8 cellular contexts compared by ENCODE assay signal in the genomic region with DNA sequence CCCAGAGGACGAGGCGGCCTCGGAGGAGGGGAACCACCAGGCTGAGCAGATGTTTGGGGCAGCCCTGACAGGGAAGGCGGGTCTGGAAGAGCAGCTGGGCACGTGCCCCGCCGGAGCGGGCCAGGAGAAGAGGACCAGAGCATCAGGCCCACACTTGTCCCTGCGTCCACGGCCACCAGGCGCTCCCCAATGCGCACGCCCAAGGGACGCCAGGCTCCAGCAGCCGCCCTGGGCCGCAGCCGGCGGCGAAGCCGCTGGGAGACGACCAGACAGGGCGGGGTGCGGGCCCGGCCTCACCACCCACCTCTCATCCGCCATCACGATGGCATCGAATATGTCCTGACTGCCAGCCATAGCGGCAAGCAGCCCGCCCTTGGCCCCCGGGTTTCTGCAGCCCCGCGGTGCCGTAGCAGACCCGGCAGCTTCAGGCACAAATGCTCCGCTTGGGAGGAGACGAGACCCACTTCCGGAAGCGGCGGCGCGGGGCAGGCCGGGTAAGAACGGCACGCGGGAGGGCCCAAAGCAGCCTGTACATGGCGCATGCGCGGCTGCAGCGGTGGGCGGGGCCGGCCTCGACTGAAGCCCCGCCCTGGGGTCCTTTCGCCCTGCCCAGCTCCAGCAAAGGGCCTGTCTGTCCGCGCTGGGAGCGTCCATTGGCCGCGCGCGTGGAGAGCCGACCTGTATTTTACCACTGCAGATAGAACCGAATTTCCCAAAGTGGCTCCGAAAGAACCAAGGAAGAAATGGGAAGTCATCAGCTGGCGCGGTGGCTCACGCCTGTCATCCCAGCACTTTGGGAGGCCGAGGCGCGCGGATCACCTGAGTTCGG. TPM values are rescaled to one million over a fixed set of nuclear protein-coding genes. Genes with fewer than 3 reads are reported as not detected.
DNase-seq lines count a peak whose midpoint lies in the region; ATAC-seq and TF ChIP-seq lines count a peak whose summit lies in the region.

A gene with protein sequence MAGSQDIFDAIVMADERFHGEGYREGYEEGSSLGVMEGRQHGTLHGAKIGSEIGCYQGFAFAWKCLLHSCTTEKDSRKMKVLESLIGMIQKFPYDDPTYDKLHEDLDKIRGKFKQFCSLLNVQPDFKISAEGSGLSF (minus strand): TSS at position 468 of the 829 bp plus-strand sequence. CDS start 114 bp downstream, at position 354.

- H3K27me3 ChIP-seq in IMR-90 (ENCODE audit: control insufficient read depth, insufficient read depth, low read length) (no peaks in the 10 kb centered on the region), mononuclear cell (ENCODE audit: insufficient read depth, low read length) (peaks cover 8% of the 10 kb centered on the region)

- peak within 1 kb of the TSS; percentile 73 for H3K56ac ChIP-seq in IMR-90 (ENCODE audit: extremely low read depth, insufficient read depth, low read length)

- peaks cover 8 to 36% of the 10 kb centered on the region in 2 experiments; a peak in 3 of 4 replicates for H3K79me1 ChIP-seq in IMR-90 (ENCODE audit: low read depth in 1 of 2, low read length in 2 of 2)

- peak within 1 kb of the TSS; percentile 98 for H3K23ac ChIP-seq in IMR-90 (ENCODE audit: low read depth, low read length)

- H2BK120ac ChIP-seq in IMR-90 (ENCODE audit: low read depth, low read length), result peak within 1 kb of the TSS; percentile 1; the same call in 1 of the 2 replicates

- TF ChIP-seq CTCF in IMR-90 (conservative IDR thresholded peaks at IDR 0.05; ENCODE audit: low read depth, low read length) (no peak; the same call in 1 of the 2 replicates), epithelial cell of esophagus (IDR thresholded peaks at IDR 0.05; ENCODE audit: insufficient read depth, low read depth, low read length, missing control alignments) (peak; percentile 7)

- dilution Hi-C loops in IMR-90 (cut with HindIII; ENCODE audit: low sequenced_read_pairs, unreplicated experiment), result no loop called here

- peaks cover 9% of the 10 kb centered on the region for H3K36me3 ChIP-seq in IMR-90 (ENCODE audit: control insufficient read depth, insufficient read depth, low read length)

- ATAC-seq in GM21515 (IDR thresholded peaks at IDR 0.05; ENCODE audit: unreplicated experiment), result peak; percentile 85
- ATAC-seq in IMR-90 (ENCODE audit: low read depth), result peak; percentile 95

- peak within 1 kb of the TSS; percentile 99 for H3K14ac ChIP-seq in IMR-90 (replicated peaks; ENCODE audit: low read depth, low read length)

- no peaks in the 10 kb centered on the region; the same call in 1 of the 2 replicates for H3K9me1 ChIP-seq in IMR-90 (ENCODE audit: insufficient read depth, low read length)

- POLR2A ChIA-PET in IMR-90 (lab: Charles Lee; ENCODE audit: unreplicated experiment), result interaction anchor here (0.5 kb wide), 1 partner anchor 14 kb away, joined by 5 read pairs; no protein-coding TSS in a partner anchor

- H2BK20ac ChIP-seq in IMR-90 (ENCODE audit: low read depth, low read length), result no peak within 1 kb of the TSS

- peak within 1 kb of the TSS; percentile 99 for H3K4me2 ChIP-seq in IMR-90 (ENCODE audit: low read depth, low read length)

- peak within 1 kb of the TSS; percentile 94 for H2AFZ ChIP-seq in IMR-90 (replicated peaks; ENCODE audit: low read length, poor library complexity)

- H4K8ac ChIP-seq in IMR-90 (ENCODE audit: low read depth in 2 of 2, low read length in 2 of 2), result peak within 1 kb of the TSS; percentile 87 to 96

- no peak within 1 kb of the TSS for H2BK15ac ChIP-seq in IMR-90 (ENCODE audit: low read depth, low read length)

- intact Hi-C loops in IMR-90 (cut with micrococcal nuclease), result no loop called here

- peak within 1 kb of the TSS; percentile 96 for H2AK9ac ChIP-seq in IMR-90 (replicated peaks; ENCODE audit: low read depth, low read length, poor library complexity)

- in situ Hi-C loops in IMR-90 (cut with MboI; ENCODE audit: low sequenced_read_pairs), result loop anchor here (5.0 to 25.0 kb wide), 3 partner anchors 568 to 1063 kb away; no protein-coding TSS in a partner anchor

- DNase-seq in D341Med (ENCODE audit: low spot score), result peak; percentile 98
- DNase-seq in IMR-90, result peak; percentile 94
- DNase-seq in OCI-M2 (lab: John Stamatoyannopoulos, UW; ENCODE audit: unreplicated experiment), result peak; percentile 81
- DNase-seq in activated T-cell treated with anti-CD3 and anti-CD28 coated beads for 4 hours, result peak; percentile 93
- peak; percentile 97 for DNase-seq in epithelial cell of esophagus (ENCODE audit: low read depth)
- DNase-seq in stimulated activated CD8-positive, alpha-beta memory T cell treated with anti-CD3 and anti-CD28 coated beads, Interleukin-2, amount 100 ng/mL, for 48 hours (ENCODE audit: low read depth in 2 of 2), result peak; percentile 92

- H2AK5ac ChIP-seq in IMR-90 (ENCODE audit: low read depth, low read length), result peak within 1 kb of the TSS; percentile 91

- TF ChIP-seq POLR2A in IMR-90 (IDR thresholded peaks at IDR 0.05; ENCODE audit: low read depth, low read length), result peak; percentile 94

- H4K5ac ChIP-seq in IMR-90 (ENCODE audit: low read depth, low read length), result peak within 1 kb of the TSS; percentile 69

- H3K18ac ChIP-seq in IMR-90 (ENCODE audit: low read depth, low read length), result no peak within 1 kb of the TSS

- H3K9me3 ChIP-seq in IMR-90 (ENCODE audit: control insufficient read depth, insufficient read depth, low read length) (no peaks in the 10 kb centered on the region), mononuclear cell (ENCODE audit: low read depth, low read length) (no peaks in the 10 kb centered on the region)

- H3K27ac ChIP-seq in IMR-90 (ENCODE audit: insufficient read depth, low read length), result peak within 1 kb of the TSS; percentile 91

- H3K9ac ChIP-seq in IMR-90 (ENCODE audit: low read depth, low read length), result peak within 1 kb of the TSS; percentile 95

- WGBS in IMR-90 (ENCODE audit: extremely low coverage in 2 of 2, insufficient read length in 1 of 2), 2 experiments, result 5% methylated on average over 51 of the region's 72 CpGs; no CpG with 5 or more reads in 1 of the 2 experiments

- H3K4ac ChIP-seq in IMR-90 (ENCODE audit: low read depth, low read length), result peak within 1 kb of the TSS; percentile 95

- CTCF ChIA-PET in IMR-90 (lab: Yijun Ruan, JAX), result interaction anchor here (0.9 kb wide), 1 partner anchor 573 kb away, joined by 5 read pairs; no protein-coding TSS in a partner anchor

- peak within 1 kb of the TSS; percentile 89 for H4K91ac ChIP-seq in IMR-90 (ENCODE audit: insufficient read depth, low read depth, low read length)

- H3K4me3 ChIP-seq in IMR-90 (ENCODE audit: insufficient read depth, low read depth, low read length) (peak within 1 kb of the TSS; percentile 90), epithelial cell of esophagus (ENCODE audit: low read length) (peak within 1 kb of the TSS; percentile 66), mononuclear cell (ENCODE audit: low read length) (peak within 1 kb of the TSS; percentile 95)

- H3K4me1 ChIP-seq in IMR-90 (ENCODE audit: control insufficient read depth, insufficient read depth, low read length), result peaks cover 5% of the 10 kb centered on the region
- peaks cover 25% of the 10 kb centered on the region for H3K4me1 ChIP-seq in mononuclear cell (ENCODE audit: insufficient read depth, low read length)

- BruUV-seq in IMR-90 (replicated peaks; lab: Mats Ljungman, UMichigan), result TSS peak; percentile 40

- peaks cover 20% of the 10 kb centered on the region for H4K20me1 ChIP-seq in IMR-90 (ENCODE audit: insufficient read depth, low read length)

- TF ChIP-seq RAD21 in IMR-90 (IDR thresholded peaks at IDR 0.05; ENCODE audit: low read length), result no peak

- H2BK5ac ChIP-seq in IMR-90 (ENCODE audit: low read depth, low read length, poor library complexity, severe bottlenecking), result peak within 1 kb of the TSS; percentile 82

TF ChIP-seq in IMR-90, 13 proteins besides CTCF, POLR2A, EP300 and RAD21:
- TF ChIP-seq CEBPB (IDR thresholded peaks at IDR 0.05; ENCODE audit: low read depth, low read length) (no peak), CHD1 (IDR thresholded peaks at IDR 0.05; ENCODE audit: low read depth, low read length) (peak; percentile 84; the same call in 1 of the 2 replicates), MXI1 (IDR thresholded peaks at IDR 0.05; ENCODE audit: borderline replicate concordance, low read depth, low read length) (peak; percentile 73; the same call in 1 of the 2 replicates), MAZ (IDR thresholded peaks at IDR 0.05; ENCODE audit: borderline replicate concordance, low read depth, low read length) (peak; percentile 54; the same call in 1 of the 2 replicates), BHLHE40 (IDR thresholded peaks at IDR 0.05; ENCODE audit: low read depth, low read length) (peak; percentile 76; the same call in 1 of the 2 replicates)
- TF ChIP-seq, protein P1, sequence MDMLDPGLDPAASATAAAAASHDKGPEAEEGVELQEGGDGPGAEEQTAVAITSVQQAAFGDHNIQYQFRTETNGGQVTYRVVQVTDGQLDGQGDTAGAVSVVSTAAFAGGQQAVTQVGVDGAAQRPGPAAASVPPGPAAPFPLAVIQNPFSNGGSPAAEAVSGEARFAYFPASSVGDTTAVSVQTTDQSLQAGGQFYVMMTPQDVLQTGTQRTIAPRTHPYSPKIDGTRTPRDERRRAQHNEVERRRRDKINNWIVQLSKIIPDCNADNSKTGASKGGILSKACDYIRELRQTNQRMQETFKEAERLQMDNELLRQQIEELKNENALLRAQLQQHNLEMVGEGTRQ (IDR thresholded peaks at IDR 0.05; ENCODE audit: low read depth, low read length), result peak; percentile 63; the same call in 1 of the 2 replicates

RNA-seq across cellular contexts. Expression of the gene that starts here (rescaled TPM):
- total RNA-seq in IMR-90 (2012; rRNA removed) (8.2 and 16.7 TPM in 2 replicates), mononuclear cell (18.6 TPM)
- polyA plus RNA-seq in IMR-90 (2012; rRNA removed), result 18.8 and 23.5 TPM in 2 replicates
- 14.0 and 16.6 TPM in 2 replicates for polyA plus RNA-seq in IMR-90 (2012; cell fraction: cytosol; rRNA removed)
- polyA plus RNA-seq in IMR-90 (2012; cell fraction: nucleus; rRNA removed; ENCODE audit: low replicate concordance), result 58.0 and 79.5 TPM in 2 replicates

Comparison
In these comparisons a context has a peak if more than half of its experiments do, and no peak if none do; other contexts are left out.
1. Peak in every context shown above with its lines: DNase-seq, ATAC-seq, H3K4me3 ChIP-seq and H3K27ac ChIP-seq.